In genomic region chr17:63840591-63841349, GRCh38 we compare ENCODE assay signal across 8 cellular contexts. TPM values are rescaled to one million over a fixed set of nuclear protein-coding genes. Genes with fewer than 3 reads are reported as not detected.
DNase-seq lines count a peak whose midpoint lies in the region; ATAC-seq and TF ChIP-seq lines count a peak whose summit lies in the region.

No MANE protein-coding gene starts in this region.

- H3K36me3 ChIP-seq in upper lobe of left lung, result peaks cover 4 to 18% (median 13%) of the 10 kb centered on the region in 4 donors

- TF ChIP-seq EP300 in upper lobe of left lung (IDR thresholded peaks at IDR 0.05), result no peak

- no TSS peak for BruUV-seq in MCF 10A (replicated peaks; lab: Mats Ljungman, UMichigan)

- intact Hi-C loops in MCF 10A (cut with micrococcal nuclease), result no loop called here

- H3K27me3 ChIP-seq in upper lobe of left lung, result peaks cover 0 to 2% (median 0%) of the 10 kb centered on the region in 4 donors

- H3K4me1 ChIP-seq in upper lobe of left lung, result peaks cover 43 to 60% (median 50%) of the 10 kb centered on the region in 4 donors

- H3K4me3 Mint-ChIP-seq in activated naive CD4-positive, alpha-beta T cell treated with anti-CD3 and anti-CD28 coated beads, Interleukin-2, amount 10 ng/mL, durations not matched to agents 7 days and 5 days, result peak overlapping the region; percentile 96
- peak overlapping the region; percentile 93 for H3K4me3 Mint-ChIP-seq in MCF 10A (ENCODE audit: unreplicated experiment)

- ATAC-seq in upper lobe of left lung (ENCODE audit: low FRiP score in 2 of 2), result no peak
- ATAC-seq in HG03039 (IDR thresholded peaks at IDR 0.05; ENCODE audit: unreplicated experiment), result no peak
- no peak for ATAC-seq in GM21526 (IDR thresholded peaks at IDR 0.05; ENCODE audit: low FRiP score, unreplicated experiment)

- peak overlapping the region; percentile 66 to 98 (median 93) for H3K4me3 ChIP-seq in upper lobe of left lung

- peaks cover 3% of the 10 kb centered on the region for H3K27me3 Mint-ChIP-seq in activated naive CD4-positive, alpha-beta T cell treated with anti-CD3 and anti-CD28 coated beads, Interleukin-2, amount 10 ng/mL, durations not matched to agents 7 days and 5 days
- no peaks in the 10 kb centered on the region for H3K27me3 Mint-ChIP-seq in MCF 10A (ENCODE audit: insufficient read depth, unreplicated experiment)

- no peaks in the 10 kb centered on the region for H3K9me3 ChIP-seq in upper lobe of left lung

- WGBS in upper lobe of left lung, 2 donors, result 23 to 67% methylated on average over 3 to 4 of the region's 4 CpGs

- CTCF ChIA-PET in activated naive CD4-positive, alpha-beta T cell treated with anti-CD3 and anti-CD28 coated beads, Interleukin-2, amount 10 ng/mL, durations not matched to agents 7 days and 5 days (lab: Charles Lee), result interaction anchor here (1.1 to 1.3 kb wide), 3 partner anchors 11 to 142 kb away, joined by 4 to 5 read pairs (median 4); no protein-coding TSS in a partner anchor
- CTCF ChIA-PET in MCF 10A (lab: Yijun Ruan, JAX), result interaction anchor here (2.0 kb wide), 1 partner anchor 25 kb away, joined by 7 read pairs; no protein-coding TSS in a partner anchor

- H3K9me3 Mint-ChIP-seq in activated naive CD4-positive, alpha-beta T cell treated with anti-CD3 and anti-CD28 coated beads, Interleukin-2, amount 10 ng/mL, durations not matched to agents 7 days and 5 days, result no peaks in the 10 kb centered on the region
- no peaks in the 10 kb centered on the region for H3K9me3 Mint-ChIP-seq in MCF 10A (ENCODE audit: unreplicated experiment)

- no peak for DNase-seq in activated naive CD4-positive, alpha-beta T cell treated with anti-CD3 and anti-CD28 coated beads, Interleukin-2, amount 10 ng/mL, durations not matched to agents 7 days and 5 days
- no peak for DNase-seq in activated naive CD4-positive, alpha-beta T cell (lab: John Stamatoyannopoulos, UW)
- DNase-seq in MCF 10A (ENCODE audit: unreplicated experiment) (no peak), medulla oblongata (ENCODE audit: extremely low spot score) (peak; percentile 66), upper lobe of left lung (no peak)
- no peak for DNase-seq in stimulated activated CD4-positive, alpha-beta T cell treated with anti-CD3 and anti-CD28 coated beads, Interleukin-12 subunit alpha, Interleukin-12 subunit beta, amount 100 ng/mL, for 4 hours

- peak overlapping the region; percentile 95 for H3K27ac Mint-ChIP-seq in activated naive CD4-positive, alpha-beta T cell treated with anti-CD3 and anti-CD28 coated beads, Interleukin-2, amount 10 ng/mL, durations not matched to agents 7 days and 5 days
- peak overlapping the region; percentile 90 for H3K27ac Mint-ChIP-seq in MCF 10A (ENCODE audit: low read depth, unreplicated experiment)

- H3K4me1 Mint-ChIP-seq in activated naive CD4-positive, alpha-beta T cell treated with anti-CD3 and anti-CD28 coated beads, Interleukin-2, amount 10 ng/mL, durations not matched to agents 7 days and 5 days, result peaks cover 56% of the 10 kb centered on the region
- H3K4me1 Mint-ChIP-seq in MCF 10A (ENCODE audit: insufficient read depth, unreplicated experiment), result peaks cover 33% of the 10 kb centered on the region

- POLR2A ChIA-PET in MCF 10A (lab: Yijun Ruan, JAX), result interaction anchor here (0.6 to 9.6 kb wide), 12 partner anchors 7 to 814 kb away, joined by 3 to 187 read pairs (median 6); partner anchors contain the start of genes CCDC47, DDX42, FTSJ3 and PSMC5

- H3K36me3 Mint-ChIP-seq in activated naive CD4-positive, alpha-beta T cell treated with anti-CD3 and anti-CD28 coated beads, Interleukin-2, amount 10 ng/mL, durations not matched to agents 7 days and 5 days, result peaks cover 18% of the 10 kb centered on the region
- H3K36me3 Mint-ChIP-seq in MCF 10A (ENCODE audit: insufficient read depth, unreplicated experiment), result peaks cover 31% of the 10 kb centered on the region

- H3K27ac ChIP-seq in upper lobe of left lung, result peak overlapping the region; percentile 89 to 97 (median 96)

- TF ChIP-seq CTCF in MCF 10A (IDR thresholded peaks at IDR 0.05; ENCODE audit: unreplicated experiment) (no peak), upper lobe of left lung (IDR thresholded peaks at IDR 0.05) (no peak)

- TF ChIP-seq POLR2A in upper lobe of left lung (IDR thresholded peaks at IDR 0.05), result no peak

RNA-seq across cellular contexts. Expression of gene SMARCD2, which starts 1.7 kb away (rescaled TPM):
- total RNA-seq in MCF 10A (2022) (43.7 and 54.6 TPM in 2 replicates), upper lobe of left lung (100 to 1,000 TPM in 3 of 6 donors, 10 to 100 TPM in 3; 77.0 to 137 (median 95.7) TPM)

RNA-seq across cellular contexts. Expression of gene FTSJ3, which starts 13.3 kb away (rescaled TPM):
- total RNA-seq in MCF 10A (2022) (36.7 and 49.5 TPM in 2 replicates), upper lobe of left lung (10 to 100 TPM; 24.7 to 75.4 (median 41.8) TPM)

RNA-seq across cellular contexts. Expression of gene PSMC5, which starts 13.5 kb away (rescaled TPM):
- total RNA-seq in MCF 10A (2022), result 148 and 151 TPM in 2 replicates
- total RNA-seq in upper lobe of left lung, result 100 to 1,000 TPM in 1 of 6 donors, 10 to 100 TPM in 5; 55.2 to 118 (median 88.1) TPM

RNA-seq across cellular contexts. Expression of gene CSH2, which starts 32.7 kb away (rescaled TPM):
- total RNA-seq in MCF 10A (2022), result not detected in 2 replicates
- not detected for total RNA-seq in upper lobe of left lung

RNA-seq across cellular contexts. Expression of gene GH2, which starts 41.0 kb away (rescaled TPM):
- total RNA-seq in MCF 10A (2022) (not detected in 2 replicates), upper lobe of left lung (not detected)
